ENCODE assay signal across 22 cellular contexts in genomic region chr2:204944927-204945326, GRCh38.
"Had no signal": no experiment of that assay in that cellular context is flagged by ENCODE, and none has a peak within 500 bp of the region (broad histone marks: within the 10 kb centered on the region; RNA-seq: fewer than 3 reads in every experiment).

No MANE protein-coding gene starts in this region.

- H3K4me1 Mint-ChIP-seq: naive B cell; stimulated activated memory B cell treated with anti-CD40 and anti-IgM and Interleukin-4, amounts not matched to agents 10 μg/mL and 1 μg/mL and 100 μg/mL, for 72 hours had no signal

- H3K36me3 Mint-ChIP-seq: naive B cell; stimulated activated memory B cell treated with anti-CD40 and anti-IgM and Interleukin-4, amounts not matched to agents 10 μg/mL and 1 μg/mL and 100 μg/mL, for 72 hours had no signal

- H3K4me1 ChIP-seq: foreskin keratinocyte, left ventricle myocardium inferior, psoas muscle, spleen, upper lobe of right lung, vagina had no signal

- H3K36me3 ChIP-seq: left ventricle myocardium inferior, neutrophil, spleen, tibial nerve, upper lobe of right lung, vagina had no signal

- H3K27ac ChIP-seq: foreskin keratinocyte, left ventricle myocardium inferior, neutrophil, psoas muscle, tibial nerve, upper lobe of right lung, vagina had no signal

- DNase-seq: effector CD4-positive, alpha-beta T cell; endodermal cell; erythroblast; foreskin keratinocyte; kidney; left cardiac atrium; left ventricle myocardium inferior; mesenchymal stem cell; naive B cell; psoas muscle; retina; spleen; stimulated activated CD4-positive, alpha-beta T cell treated with anti-CD3 and anti-CD28 coated beads, Interleukin-15, amount 100 ng/mL, for 24 hours; stimulated activated CD4-positive, alpha-beta T cell treated with anti-CD3 and anti-CD28 coated beads, Interleukin-1b, Interleukin-23, amount 100 ng/mL, for 48 hours; stimulated activated CD4-positive, alpha-beta T cell treated with anti-CD3 and anti-CD28 coated beads, Interleukin-4, amount 100 ng/mL, for 24 hours; upper lobe of right lung had no signal

- H3K27me3 Mint-ChIP-seq: naive B cell; stimulated activated memory B cell treated with anti-CD40 and anti-IgM and Interleukin-4, amounts not matched to agents 10 μg/mL and 1 μg/mL and 100 μg/mL, for 72 hours; stimulated activated naive CD8-positive, alpha-beta T cell treated with anti-CD3 and anti-CD28 coated beads, Interleukin-15, Interleukin-2, amounts not matched to agents 100 ng/mL and 50 ng/mL, for 24 hours had no signal

- H3K4me3 Mint-ChIP-seq: endodermal cell; naive B cell; stimulated activated memory B cell treated with anti-CD40 and anti-IgM and Interleukin-4, amounts not matched to agents 10 μg/mL and 1 μg/mL and 100 μg/mL, for 72 hours; stimulated activated naive CD8-positive, alpha-beta T cell treated with anti-CD3 and anti-CD28 coated beads, Interleukin-15, Interleukin-2, amounts not matched to agents 100 ng/mL and 50 ng/mL, for 24 hours had no signal

- H3K4me3 ChIP-seq: left ventricle myocardium inferior, lung, psoas muscle, spleen, tibial nerve, upper lobe of right lung, vagina had no signal

- H3K27ac Mint-ChIP-seq: endodermal cell; naive B cell; stimulated activated memory B cell treated with anti-CD40 and anti-IgM and Interleukin-4, amounts not matched to agents 10 μg/mL and 1 μg/mL and 100 μg/mL, for 72 hours; stimulated activated naive CD8-positive, alpha-beta T cell treated with anti-CD3 and anti-CD28 coated beads, Interleukin-15, Interleukin-2, amounts not matched to agents 100 ng/mL and 50 ng/mL, for 24 hours had no signal

- H3K9me3 ChIP-seq: neutrophil, upper lobe of right lung, vagina had no signal

- H3K27me3 ChIP-seq: foreskin keratinocyte, neutrophil, spleen, tibial nerve, upper lobe of right lung, vagina had no signal
